Comparison of ENCODE assay signal across 20 cellular contexts in genomic region chr7:101087334-101088068, GRCh38. TPM values are rescaled to one million over a fixed set of nuclear protein-coding genes. Genes with fewer than 3 reads are reported as not detected.
DNase-seq lines count a peak whose midpoint lies in the region; ATAC-seq and TF ChIP-seq lines count a peak whose summit lies in the region.
"Had no signal": no experiment of that assay in that cellular context is flagged by ENCODE, and none has a peak within 500 bp of the region (broad histone marks: within the 10 kb centered on the region; RNA-seq: fewer than 3 reads in every experiment).

No MANE protein-coding gene starts in this region.

- H3K9me3 ChIP-seq in adipocyte (ENCODE audit: control insufficient read depth, low read length) (no peaks in the 10 kb centered on the region), lung (ENCODE audit: control insufficient read depth in 2 of 2, insufficient read depth in 1 of 2, low read length in 1 of 2) (no peaks in the 10 kb centered on the region), upper lobe of left lung (no peaks in the 10 kb centered on the region)
- H3K9me3 ChIP-seq: uterus had no signal

- no peak overlapping the region for H3K27ac Mint-ChIP-seq in stimulated activated naive CD8-positive, alpha-beta T cell treated with anti-CD3 and anti-CD28 coated beads, Interleukin-15, Interleukin-2, amounts not matched to agents 100 ng/mL and 50 ng/mL, for 24 hours

- H3K36me3 ChIP-seq in adipocyte (ENCODE audit: control insufficient read depth, insufficient read depth, low read length, severe bottlenecking) = peaks cover 30% of the 10 kb centered on the region
- peaks cover 3 to 38% of the 10 kb centered on the region in 2 donors for H3K36me3 ChIP-seq in lung (ENCODE audit: control insufficient read depth in 2 of 2, insufficient read depth in 2 of 2, low read length in 2 of 2)
- H3K36me3 ChIP-seq in upper lobe of left lung = peaks cover 17 to 46% (median 36%) of the 10 kb centered on the region in 4 donors
- H3K36me3 ChIP-seq: uterus had no signal

- H3K4me3 Mint-ChIP-seq in stimulated activated naive CD8-positive, alpha-beta T cell treated with anti-CD3 and anti-CD28 coated beads, Interleukin-15, Interleukin-2, amounts not matched to agents 100 ng/mL and 50 ng/mL, for 24 hours = peak overlapping the region; percentile 94

- no peak for DNase-seq in stimulated activated naive CD8-positive, alpha-beta T cell treated with anti-CD3 and anti-CD28 coated beads, Interleukin-15, Interleukin-2, amounts not matched to agents 100 U/mL and 50 U/mL, for 24 hours
- no peak for DNase-seq in adipocyte (ENCODE audit: low read depth)
- DNase-seq in lung (ENCODE audit: low spot score) = no peak
- peak in 1 of 2 donors; percentile 86 for DNase-seq in upper lobe of left lung
- no peak for DNase-seq in activated CD8-positive, alpha-beta memory T cell treated with anti-CD3 and anti-CD28 coated beads, Interleukin-2, amount 50 U/mL, for 4 hours
- DNase-seq in NCI-H510A treated with DMSO at 0.1 percent for 48 hours (lab: John Stamatoyannopoulos, UW) = no peak
- DNase-seq: activated CD4-positive, alpha-beta T cell treated with anti-CD3 and anti-CD28 coated beads for 1 hour; activated naive CD4-positive, alpha-beta T cell treated with Interleukin-2 at 50 U/mL for 16 hours; Calu3; H9; hypothalamus; KG1; NCI-H1105; occipital lobe; OCI-M1; T-helper 9 cell; uterus had no signal

- no peak for TF ChIP-seq EP300 in upper lobe of left lung (IDR thresholded peaks at IDR 0.05)

- H3K36me3 Mint-ChIP-seq in stimulated activated naive CD8-positive, alpha-beta T cell treated with anti-CD3 and anti-CD28 coated beads, Interleukin-15, Interleukin-2, amounts not matched to agents 100 ng/mL and 50 ng/mL, for 24 hours (ENCODE audit: low read depth) = peaks cover 26% of the 10 kb centered on the region

- H3K4me1 Mint-ChIP-seq in stimulated activated naive CD8-positive, alpha-beta T cell treated with anti-CD3 and anti-CD28 coated beads, Interleukin-15, Interleukin-2, amounts not matched to agents 100 ng/mL and 50 ng/mL, for 24 hours (ENCODE audit: low read depth) = peaks cover 43% of the 10 kb centered on the region

- H3K27me3 ChIP-seq in adipocyte (replicated peaks; ENCODE audit: control insufficient read depth, insufficient read depth, low read length) (no peaks in the 10 kb centered on the region), lung (ENCODE audit: control insufficient read depth, insufficient read depth) (no peaks in the 10 kb centered on the region), upper lobe of left lung (no peaks in the 10 kb centered on the region)
- H3K27me3 ChIP-seq: uterus had no signal

- H3K27me3 Mint-ChIP-seq in stimulated activated naive CD8-positive, alpha-beta T cell treated with anti-CD3 and anti-CD28 coated beads, Interleukin-15, Interleukin-2, amounts not matched to agents 100 ng/mL and 50 ng/mL, for 24 hours = no peaks in the 10 kb centered on the region

- no peak for TF ChIP-seq CTCF in lung (IDR thresholded peaks at IDR 0.05; ENCODE audit: control extremely low read depth, extremely low read depth)
- TF ChIP-seq CTCF in upper lobe of left lung (IDR thresholded peaks at IDR 0.05) = no peak

- H3K4me3 ChIP-seq in adipocyte (ENCODE audit: low read length) (no peak overlapping the region), lung (peak overlapping the region; percentile 14), upper lobe of left lung (peak overlapping the region in 1 of 4 donors; percentile 73)
- H3K4me3 ChIP-seq: uterus had no signal

- H3K9ac ChIP-seq in adipocyte (ENCODE audit: low read length) = peak overlapping the region; percentile 62

- TF ChIP-seq POLR2A in upper lobe of left lung (IDR thresholded peaks at IDR 0.05) = no peak

- no peaks in the 10 kb centered on the region for H3K9me3 Mint-ChIP-seq in stimulated activated naive CD8-positive, alpha-beta T cell treated with anti-CD3 and anti-CD28 coated beads, Interleukin-15, Interleukin-2, amounts not matched to agents 100 ng/mL and 50 ng/mL, for 24 hours

- peak overlapping the region in 1 of 2 donors; percentile 80 for H3K27ac ChIP-seq in lung (ENCODE audit: low read depth in 1 of 2, low read length in 1 of 2)
- H3K27ac ChIP-seq in upper lobe of left lung = peak overlapping the region in 3 of 4 donors; percentile 49 to 96 (median 96)

- ATAC-seq in stimulated activated naive CD8-positive, alpha-beta T cell treated with anti-CD3 and anti-CD28 coated beads, Interleukin-15, Interleukin-2, amounts not matched to agents 100 U/mL and 50 U/mL, for 24 hours = no peak
- ATAC-seq in lung (ENCODE audit: insufficient read depth, low FRiP score) = no peak
- ATAC-seq in upper lobe of left lung (ENCODE audit: low FRiP score in 2 of 2) = no peak
- ATAC-seq in GM19463 (IDR thresholded peaks at IDR 0.05; ENCODE audit: unreplicated experiment) = no peak
- ATAC-seq: right cardiac atrium had no signal

- H3K4me1 ChIP-seq in adipocyte (ENCODE audit: control insufficient read depth, insufficient read depth, low read length) (peaks cover 25% of the 10 kb centered on the region), lung (ENCODE audit: control insufficient read depth in 2 of 2, insufficient read depth in 2 of 2, low read length in 2 of 2) (peaks cover 0 to 24% of the 10 kb centered on the region in 2 donors), upper lobe of left lung (peaks cover 36 to 54% (median 44%) of the 10 kb centered on the region in 4 donors)

- 88 to 95% methylated on average over 40 to 45 of the region's 45 CpGs for WGBS in lung, 2 donors
- WGBS in upper lobe of left lung, 2 donors = 95% methylated on average over 12 to 30 of the region's 45 CpGs

RNA-seq across cellular contexts. Expression of gene TRIM56, which starts 2.2 kb away (rescaled TPM):
- 10 to 100 TPM; 32.6 to 56.6 TPM for total RNA-seq in lung
- 10 to 100 TPM; 14.4 to 15.7 TPM for polyA plus RNA-seq in lung
- 10 to 100 TPM; 25.4 to 66.1 (median 51.3) TPM for total RNA-seq in upper lobe of left lung

RNA-seq across cellular contexts. Expression of gene SERPINE1, which starts 39.4 kb away (rescaled TPM):
- total RNA-seq in lung (10 to 100 TPM; 18.6 to 55.4 TPM), upper lobe of left lung (100 to 1,000 TPM in 1 of 6 donors, 10 to 100 TPM in 4, 1 to 10 TPM in 1; 8.4 to 125 (median 24.0) TPM)
- polyA plus RNA-seq in lung = 100 to 1,000 TPM in 1 of 2 donors, 10 to 100 TPM in 1; 12.4 to 436 TPM
